In the genomic region with DNA sequence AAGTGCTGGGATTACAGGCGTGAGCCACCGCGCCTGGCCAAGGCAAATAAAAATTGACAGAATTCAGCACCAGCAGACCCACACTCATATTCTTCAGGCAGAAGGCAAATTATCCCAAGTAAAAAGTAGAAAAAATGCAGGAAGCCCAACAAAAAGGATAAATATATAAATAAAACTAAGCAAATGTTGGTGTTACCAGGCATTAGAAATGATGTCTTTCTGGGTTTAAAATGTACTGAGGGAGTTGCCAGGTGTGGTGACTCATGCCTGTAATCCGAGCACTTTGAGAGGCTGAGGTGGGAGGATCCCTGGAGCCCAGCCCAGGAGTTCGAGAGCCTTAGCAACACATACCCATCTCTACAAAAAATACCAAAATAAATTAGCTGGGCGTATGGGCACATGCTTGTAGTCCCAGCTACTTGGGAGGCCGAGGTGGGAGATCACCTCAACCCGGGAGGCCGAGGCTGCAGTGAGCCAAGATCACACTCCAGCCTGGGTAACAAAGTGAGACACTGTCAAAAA, we compare ENCODE assay signal across 6 cellular contexts. TPM values are rescaled to one million over a fixed set of nuclear protein-coding genes. Genes with fewer than 3 reads are reported as not detected.
DNase-seq lines count a peak whose midpoint lies in the region; ATAC-seq and TF ChIP-seq lines count a peak whose summit lies in the region.

No MANE protein-coding gene starts in this region.

- ATAC-seq in GM21526 (IDR thresholded peaks at IDR 0.05; ENCODE audit: low FRiP score, unreplicated experiment), result no peak
- no peak for ATAC-seq in HG03378 (IDR thresholded peaks at IDR 0.05; ENCODE audit: unreplicated experiment)

- CTCF ChIA-PET in A673 (lab: Charles Lee), result no interaction called here

- H3K9me3 ChIP-seq in A673 (ENCODE audit: low read depth, low read length, poor library complexity, severe bottlenecking) (no peaks in the 10 kb centered on the region), uterus (no peaks in the 10 kb centered on the region)

- H3K4me3 ChIP-seq in A673 (ENCODE audit: low read depth, low read length, poor library complexity, severe bottlenecking), result no peak overlapping the region
- peak overlapping the region; percentile 1 to 9 for H3K4me3 ChIP-seq in uterus

- TF ChIP-seq POLR2A in uterus (IDR thresholded peaks at IDR 0.05), result no peak

- TF ChIP-seq CTCF in A673 (conservative IDR thresholded peaks at IDR 0.05; ENCODE audit: low read depth, low read length) (no peak), uterus (IDR thresholded peaks at IDR 0.05) (no peak)

- H3K27me3 ChIP-seq in A673 (replicated peaks; ENCODE audit: insufficient read depth, low read depth, low read length, poor library complexity) (no peaks in the 10 kb centered on the region), uterus (no peaks in the 10 kb centered on the region)

- H3K27ac ChIP-seq in A673 (ENCODE audit: low read depth, low read length, poor library complexity, severe bottlenecking) (peak overlapping the region; percentile 47), uterus (peak overlapping the region; percentile 91 to 96)

- peaks cover 56% of the 10 kb centered on the region for H3K36me3 ChIP-seq in A673 (ENCODE audit: insufficient read depth, low read length, poor library complexity, severe bottlenecking)
- no peaks in the 10 kb centered on the region for H3K36me3 ChIP-seq in uterus

- H3K4me1 ChIP-seq in A673 (ENCODE audit: insufficient read depth, low read length, poor library complexity, severe bottlenecking) (peaks cover 14% of the 10 kb centered on the region), uterus (peaks cover 26 to 44% of the 10 kb centered on the region in 2 donors)

- BruUV-seq in A673 (replicated peaks; lab: Mats Ljungman, UMichigan), result no TSS peak

- DNase-seq in A673 (ENCODE audit: low spot score) (peak; percentile 83), NCI-H345 (lab: John Stamatoyannopoulos, UW) (peak; percentile 79), glomerular visceral epithelial cell (ENCODE audit: extremely low spot score) (peak; percentile 90), uterus (peak; percentile 95 to 97)

- POLR2A ChIA-PET in A673 (lab: Charles Lee; ENCODE audit: low non-redundant PET), result no interaction called here

- intact Hi-C loops in A673 (cut with micrococcal nuclease; ENCODE audit: unreplicated experiment), result no loop called here
- intact Hi-C loops in uterus (cut with DNase I; ENCODE audit: low total_unique reads), result no loop called here

RNA-seq across cellular contexts. Expression of a gene that starts 6.3 kb away (rescaled TPM):
- total RNA-seq in A673 (2021), result 156 and 182 TPM in 2 replicates
- total RNA-seq in uterus, result 100 to 1,000 TPM in 2 of 4 donors, 10 to 100 TPM in 2; 45.6 to 277 (median 130) TPM

RNA-seq across cellular contexts. Expression of a gene that starts 6.4 kb away (rescaled TPM):
- total RNA-seq in A673 (2021), result 17.0 and 20.8 TPM in 2 replicates
- 10 to 100 TPM in 2 of 4 donors, 1 to 10 TPM in 2; 3.5 to 23.9 (median 16.4) TPM for total RNA-seq in uterus

RNA-seq across cellular contexts. Expression of a gene that starts 9.8 kb away (rescaled TPM):
- total RNA-seq in A673 (2021), result 28.5 and 31.3 TPM in 2 replicates
- 10 to 100 TPM; 14.7 to 34.1 (median 24.3) TPM for total RNA-seq in uterus

RNA-seq across cellular contexts. Expression of a gene that starts 10.5 kb away (rescaled TPM):
- 67.6 and 71.9 TPM in 2 replicates for total RNA-seq in A673 (2021)
- 10 to 100 TPM; 11.2 to 98.5 (median 44.0) TPM for total RNA-seq in uterus

RNA-seq across cellular contexts. Expression of a gene that starts 12.9 kb away (rescaled TPM):
- total RNA-seq in A673 (2021), result 0.21 and 0.39 TPM in 2 replicates
- total RNA-seq in uterus, result under 1 TPM in 2 of 4 donors, not detected in 2; 0.14 to 0.34 TPM
